1 cellular context compared by ENCODE assay signal in the genomic region with DNA sequence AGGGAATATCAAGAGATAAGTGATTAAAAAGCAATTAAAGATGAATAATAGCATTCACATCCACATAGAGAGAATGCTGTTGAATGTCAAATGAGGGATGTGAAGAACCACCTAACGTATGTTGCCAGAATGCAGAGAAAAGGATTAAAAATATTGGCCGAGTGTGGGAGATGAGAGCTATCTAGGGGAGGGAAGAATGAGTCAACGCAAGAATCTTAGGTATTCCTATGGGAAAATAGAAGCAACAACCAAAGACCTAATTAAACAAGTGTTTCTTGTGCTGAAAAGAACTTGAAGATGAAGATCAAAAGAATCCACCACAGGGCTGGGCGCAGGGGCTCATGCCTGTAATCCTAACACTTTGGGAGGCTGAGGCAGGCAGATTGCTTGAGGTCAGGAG.
TF ChIP-seq lines count a peak whose summit lies in the region.

No MANE protein-coding gene starts in this region.

TF ChIP-seq in IMR-90, 13 proteins besides CTCF, POLR2A, EP300 and RAD21:
- TF ChIP-seq BHLHE40 (IDR thresholded peaks at IDR 0.05; ENCODE audit: low read depth, low read length) (no peak), MAFK (IDR thresholded peaks at IDR 0.05; ENCODE audit: low read depth, low read length) (no peak), MAZ (IDR thresholded peaks at IDR 0.05; ENCODE audit: borderline replicate concordance, low read depth, low read length) (no peak), RFX5 (IDR thresholded peaks at IDR 0.05; ENCODE audit: low read depth, low read length) (no peak)
